In genomic region chr3:29649815-29650547, GRCh38 we compare ENCODE assay signal across 10 cellular contexts.
DNase-seq lines count a peak whose midpoint lies in the region; ATAC-seq, FAIRE-seq and TF ChIP-seq lines count a peak whose summit lies in the region.
"Had no signal": no experiment of that assay in that cellular context is flagged by ENCODE, and none has a peak within 500 bp of the region (broad histone marks: within the 10 kb centered on the region; RNA-seq: fewer than 3 reads in every experiment).

No MANE protein-coding gene starts in this region.

- intact Hi-C loops in GM12878 (cut with micrococcal nuclease; ENCODE audit: unreplicated experiment) = no loop called here
- intact Hi-C loops in testis (cut with DNase I; ENCODE audit: low total_unique reads) = no loop called here
- intact Hi-C loops in spleen (cut with DNase I; ENCODE audit: low total_unique reads) = no loop called here

- ATAC-seq in HG03432 (IDR thresholded peaks at IDR 0.05; ENCODE audit: unreplicated experiment) = peak; percentile 92
- ATAC-seq in GM12878 = peak; percentile 97

- H3K36me3 ChIP-seq in GM12878 (ENCODE audit: control insufficient read depth in 2 of 2, insufficient read depth in 2 of 2, low read length in 1 of 2) = no peaks in the 10 kb centered on the region
- H3K36me3 ChIP-seq in testis (ENCODE audit: low read depth, missing control alignments) = no peaks in the 10 kb centered on the region
- H3K36me3 ChIP-seq in spleen = no peaks in the 10 kb centered on the region
- H3K36me3 ChIP-seq: thoracic aorta had no signal

- CTCF ChIA-PET in GM12878 (lab: Yijun Ruan, JAX) = interaction anchor here (0.6 kb wide), 2 partner anchors 9 to 31 kb away, joined by 3 read pairs; no protein-coding TSS in a partner anchor

- TF ChIP-seq RAD21 in GM12878 (IDR thresholded peaks at IDR 0.05; ENCODE audit: insufficient read depth, low read depth, low read length) = no peak

- no peak overlapping the region for H3K9ac ChIP-seq in GM12878 (ENCODE audit: control insufficient read depth, insufficient read depth, low read length)

- SMC1A ChIA-PET in GM12878 (lab: Charles Lee; ENCODE audit: uncharacterized antibody, unreplicated experiment) = interaction anchor here (0.7 to 1.3 kb wide), 2 partner anchors 9 to 12 kb away, joined by 3 to 4 read pairs; no protein-coding TSS in a partner anchor

- no peaks in the 10 kb centered on the region for H3K79me2 ChIP-seq in GM12878 (ENCODE audit: control insufficient read depth, insufficient read depth, low read length)

- POLR2A ChIA-PET in GM12878 (lab: Charles Lee) = interaction anchor here (0.6 kb wide), 1 partner anchor 576 kb away, joined by 3 read pairs; no protein-coding TSS in a partner anchor

- H3K4me1 ChIP-seq in GM12878 (ENCODE audit: control insufficient read depth, insufficient read depth, low read length) (peaks cover 5% of the 10 kb centered on the region; the same call in 1 of the 2 replicates), testis (peaks cover 5% of the 10 kb centered on the region), spleen (peaks cover 0 to 7% (median 0%) of the 10 kb centered on the region in 6 donors)

- no peaks in the 10 kb centered on the region; the same call in 1 of the 3 replicates for H3K9me3 ChIP-seq in GM12878 (replicated peaks; ENCODE audit: control insufficient read depth, insufficient read depth, low read length)
- H3K9me3 ChIP-seq in testis = no peaks in the 10 kb centered on the region
- H3K9me3 ChIP-seq in spleen = no peaks in the 10 kb centered on the region
- H3K9me3 ChIP-seq: thoracic aorta had no signal

- TF ChIP-seq CTCF in GM12878 (IDR thresholded peaks at IDR 0.05 in 2 of 3, conservative IDR thresholded peaks at IDR 0.05 in 1 of 3; ENCODE audit: control insufficient read depth in 2 of 3, extremely low read depth in 1 of 3, insufficient read depth in 1 of 3, low read depth in 3 of 3, low read length in 3 of 3) (no peak), testis (IDR thresholded peaks at IDR 0.05) (no peak), spleen (IDR thresholded peaks at IDR 0.05 in 8 of 11, conservative IDR thresholded peaks at IDR 0.05 in 3 of 11) (no peak)

- RAD21 ChIA-PET in GM12878 (lab: Charles Lee; ENCODE audit: unreplicated experiment) = no interaction called here

- H3K27me3 ChIP-seq in GM12878 (replicated peaks in 1 of 2; ENCODE audit: control insufficient read depth in 2 of 2, insufficient read depth in 2 of 2, low read length in 1 of 2) (no peaks in the 10 kb centered on the region), testis (no peaks in the 10 kb centered on the region), spleen (replicated peaks in 1 of 7) (no peaks in the 10 kb centered on the region)

- BruUV-seq in GM12878 (replicated peaks; lab: Mats Ljungman, UMichigan) = no TSS peak

- peak; percentile 66 for DNase-seq in SIG-M5 treated with dmso at 0.1 percent for 504 hours (lab: John Stamatoyannopoulos, UW; ENCODE audit: unreplicated experiment)
- no peak for DNase-seq in SIG-M5 (lab: John Stamatoyannopoulos, UW)
- DNase-seq in GM12878 (ENCODE audit: low read depth, low spot score) = peak; percentile 44
- DNase-seq in testis = peak; percentile 20
- no peak for DNase-seq in activated naive CD4-positive, alpha-beta T cell treated with anti-CD3 and anti-CD28 coated beads, Interleukin-2, amount 50 U/mL, for 16 hours
- DNase-seq in spleen = no peak
- no peak for DNase-seq in activated CD4-positive, alpha-beta T cell treated with anti-CD3 and anti-CD28 coated beads for 4 hours

- no peak overlapping the region for H2AFZ ChIP-seq in GM12878 (ENCODE audit: control insufficient read depth, low read depth, low read length)

- H3K4me3 ChIP-seq in GM12878 (no peak overlapping the region), testis (no peak overlapping the region), spleen (no peak overlapping the region)
- H3K4me3 ChIP-seq: thoracic aorta had no signal

- 21% methylated on average over 5 of the region's 6 CpGs for WGBS in GM12878 (ENCODE audit: insufficient coverage, insufficient replicate concordance, low lambda C conversion rate, missing lambda C conversion rate)
- WGBS in testis, 2 donors = 85 to 88% methylated on average over 6 of the region's 6 CpGs
- 60 to 66% (median 63%) methylated on average over 6 of the region's 6 CpGs for WGBS in spleen, 5 donors

- in situ Hi-C loops in GM12878 (cut with MboI) = no loop called here

- TF ChIP-seq EP300 in GM12878 (IDR thresholded peaks at IDR 0.05; ENCODE audit: borderline replicate concordance in 1 of 2, control insufficient read depth in 1 of 2, low read depth in 2 of 2, low read length in 2 of 2) = peak in 1 of 2 experiments; percentile 53; a peak in 1 of 4 replicates

- TF ChIP-seq POLR2A in GM12878 (IDR thresholded peaks at IDR 0.05; ENCODE audit: low read depth, low read length) (no peak), testis (IDR thresholded peaks at IDR 0.05) (no peak), spleen (IDR thresholded peaks at IDR 0.05) (no peak)

- FAIRE-seq in GM12878 (lab: Jason Lieb, UNC) = peak; percentile 95

- H3K4me2 ChIP-seq in GM12878 (ENCODE audit: control insufficient read depth, insufficient read depth) = no peak overlapping the region

- no peaks in the 10 kb centered on the region for H4K20me1 ChIP-seq in GM12878 (ENCODE audit: control insufficient read depth, insufficient read depth)

- H3K27ac ChIP-seq in GM12878 (ENCODE audit: control insufficient read depth, insufficient read depth) (no peak overlapping the region), testis (no peak overlapping the region), spleen (no peak overlapping the region)
- H3K27ac ChIP-seq: thoracic aorta, VCaP had no signal

TF ChIP-seq in GM12878, 131 proteins besides CTCF, POLR2A, EP300 and RAD21 (continues in another document):
- TF ChIP-seq SMAD1 (IDR thresholded peaks at IDR 0.05; ENCODE audit: low read depth, partially characterized antibody) = no peak
- TF ChIP-seq STAT3 (IDR thresholded peaks at IDR 0.05; ENCODE audit: low read depth, low read length) = no peak
- TF ChIP-seq MTA2 (IDR thresholded peaks at IDR 0.05; ENCODE audit: low read depth) = 0 out of 2 replicates have a peak, but pooled peaks have one; percentile 13
- TF ChIP-seq ATF2 (IDR thresholded peaks at IDR 0.05; ENCODE audit: low read length) = no peak
- TF ChIP-seq SMARCA5 (IDR thresholded peaks at IDR 0.05) = no peak
- no peak for TF ChIP-seq NBN (IDR thresholded peaks at IDR 0.05)
- no peak for TF ChIP-seq NFYA (IDR thresholded peaks at IDR 0.05; ENCODE audit: borderline replicate concordance, low read depth, low read length)
- TF ChIP-seq BCL11A (IDR thresholded peaks at IDR 0.05; ENCODE audit: low read depth, low read length) = no peak
- TF ChIP-seq TCF12 (IDR thresholded peaks at IDR 0.05; ENCODE audit: low read depth, low read length) = no peak
- no peak for TF ChIP-seq SMAD5 (IDR thresholded peaks at IDR 0.05; ENCODE audit: low read depth)
- TF ChIP-seq HDAC2 (IDR thresholded peaks at IDR 0.05) = no peak
- peak; percentile 43; the same call in 1 of the 2 replicates for TF ChIP-seq IKZF1 (conservative IDR thresholded peaks at IDR 0.05)
- no peak for TF ChIP-seq HCFC1 (IDR thresholded peaks at IDR 0.05; ENCODE audit: low read length)
- TF ChIP-seq E4F1 (IDR thresholded peaks at IDR 0.05; ENCODE audit: borderline replicate concordance, partially characterized antibody) = no peak
- no peak for TF ChIP-seq JUNB (IDR thresholded peaks at IDR 0.05)
- TF ChIP-seq TCF3 (IDR thresholded peaks at IDR 0.05; ENCODE audit: borderline replicate concordance, insufficient read depth, low read depth, low read length) = no peak
- TF ChIP-seq BMI1 (IDR thresholded peaks at IDR 0.05; ENCODE audit: borderline replicate concordance) = no peak
- no peak for TF ChIP-seq MAX (IDR thresholded peaks at IDR 0.05; ENCODE audit: low read depth, low read length)
- TF ChIP-seq SPI1 (IDR thresholded peaks at IDR 0.05; ENCODE audit: borderline replicate concordance, insufficient read depth, low read depth, low read length) = peak; percentile 90

Comparison
In these comparisons a context has a peak if more than half of its experiments do, and no peak if none do; other contexts are left out.
1. DNase-seq: peak in SIG-M5 treated with dmso at 0.1 percent for 504 hours (single experiment), GM12878 (single experiment) and testis (single experiment); none in SIG-M5 (single experiment), activated naive CD4-positive, alpha-beta T cell treated with anti-CD3 and anti-CD28 coated beads, Interleukin-2, amount 50 U/mL, for 16 hours (single experiment), spleen (single experiment) and activated CD4-positive, alpha-beta T cell treated with anti-CD3 and anti-CD28 coated beads for 4 hours (0 of 2).